ENCODE assay signal across 22 cellular contexts in the genomic region with DNA sequence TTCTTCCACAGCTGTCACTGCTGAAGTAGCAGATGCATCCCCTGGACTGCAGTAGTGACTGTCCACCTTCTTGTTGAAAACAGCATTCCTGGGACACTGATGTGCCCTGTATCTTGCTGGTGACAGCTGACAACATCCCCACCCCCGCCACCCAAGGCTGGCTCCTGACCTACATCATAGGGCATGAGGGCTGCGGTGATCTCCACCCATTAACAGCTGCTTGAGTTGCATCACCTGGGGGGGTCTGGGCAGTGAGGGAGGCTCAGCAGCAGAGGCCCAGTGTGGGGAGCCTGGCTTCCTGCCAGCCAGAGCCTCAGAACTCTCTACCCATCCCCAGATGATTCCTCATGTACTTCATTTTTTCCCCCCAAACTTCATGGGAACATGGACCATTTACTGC. TPM values are rescaled to one million over a fixed set of nuclear protein-coding genes. Genes with fewer than 3 reads are reported as not detected.
DNase-seq lines count a peak whose midpoint lies in the region; ATAC-seq, FAIRE-seq and TF ChIP-seq lines count a peak whose summit lies in the region.
"Had no signal": no experiment of that assay in that cellular context is flagged by ENCODE, and none has a peak within 500 bp of the region (broad histone marks: within the 10 kb centered on the region; RNA-seq: fewer than 3 reads in every experiment).

No MANE protein-coding gene starts in this region.

- H2BK120ac ChIP-seq in H1 (replicated peaks; ENCODE audit: low read depth, low read length): no peak overlapping the region

- H3K4me3 ChIP-seq in H1 (ENCODE audit: extremely low read depth in 1 of 4, insufficient read depth in 2 of 4, low read depth in 3 of 4, low read length in 4 of 4) (no peak overlapping the region), psoas muscle (no peak overlapping the region)
- H3K4me3 ChIP-seq: BLaER1 treated with 17β-estradiol and CSF1 and Interleukin-3, amounts not matched to agents 10 nM and 100 nM; GM23248; prostate gland; spleen; thyroid gland had no signal

- H3K9ac ChIP-seq in H1 (replicated peaks in 1 of 4; ENCODE audit: extremely low read depth in 1 of 4, low read depth in 3 of 4, low read length in 3 of 4): no peak overlapping the region
- H3K9ac ChIP-seq: BLaER1 treated with 17β-estradiol and CSF1 and Interleukin-3, amounts not matched to agents 10 nM and 100 nM; GM23248; SK-N-SH had no signal

- no peak overlapping the region for H2BK5ac ChIP-seq in H1 (ENCODE audit: low read depth, low read length)

- H3K79me1 ChIP-seq in H1 (ENCODE audit: low read depth, low read length): no peaks in the 10 kb centered on the region

- POLR2A ChIA-PET in H1 (lab: Charles Lee; ENCODE audit: partially characterized antibody): interaction anchor here (0.7 kb wide), 1 partner anchor 29 kb away, joined by 3 read pairs; no protein-coding TSS in a partner anchor

- H2AFZ ChIP-seq in H1 (ENCODE audit: low read length): no peak overlapping the region
- H2AFZ ChIP-seq: GM23248 had no signal

- TF ChIP-seq CTCF in H1 (IDR thresholded peaks at IDR 0.05; ENCODE audit: control extremely low read depth in 1 of 3, insufficient read depth in 1 of 3, low read depth in 1 of 3, low read length in 3 of 3) (no peak), psoas muscle (IDR thresholded peaks at IDR 0.05) (no peak)

- peaks cover 13% of the 10 kb centered on the region for H3K23me2 ChIP-seq in H1 (ENCODE audit: low read depth, low read length)

- no peak overlapping the region for H2BK15ac ChIP-seq in H1 (ENCODE audit: low read length)

- H4K8ac ChIP-seq in H1 (ENCODE audit: extremely low read depth, insufficient read depth, low read length): no peak overlapping the region

- no peak overlapping the region for H2BK12ac ChIP-seq in H1 (ENCODE audit: low read depth, low read length)

- H3K4me2 ChIP-seq in H1 (ENCODE audit: insufficient read depth in 1 of 2, low read depth in 2 of 2, low read length in 2 of 2): no peak overlapping the region
- H3K4me2 ChIP-seq: BLaER1 treated with 17β-estradiol and CSF1 and Interleukin-3, amounts not matched to agents 10 nM and 100 nM; SK-N-SH had no signal

- no peak overlapping the region for H3K4ac ChIP-seq in H1 (replicated peaks; ENCODE audit: insufficient read length, low read depth, low read length)

- H3K23ac ChIP-seq in H1 (ENCODE audit: insufficient read length): no peak overlapping the region

- peaks cover 0 to 3% of the 10 kb centered on the region in 2 experiments for H4K20me1 ChIP-seq in H1 (replicated peaks in 1 of 2; ENCODE audit: control insufficient read depth in 1 of 2, insufficient read depth in 2 of 2, low read length in 2 of 2)
- H4K20me1 ChIP-seq: BLaER1 treated with 17β-estradiol and CSF1 and Interleukin-3, amounts not matched to agents 10 nM and 100 nM had no signal

- no peak overlapping the region for H4K91ac ChIP-seq in H1 (replicated peaks; ENCODE audit: insufficient read length, low read length)

- no peak for TF ChIP-seq POLR2A in H1 (IDR thresholded peaks at IDR 0.05; ENCODE audit: control extremely low read depth in 1 of 2, low read depth in 2 of 2, low read length in 2 of 2)

- H3K14ac ChIP-seq in H1 (ENCODE audit: insufficient read length): no peak overlapping the region

- no peak for FAIRE-seq in H1 (lab: Jason Lieb, UNC)
- FAIRE-seq: kidney had no signal

- H4K5ac ChIP-seq in H1 (ENCODE audit: insufficient read length, low read depth, low read length): no peak overlapping the region

- H3K9me3 ChIP-seq in H1 (ENCODE audit: insufficient read depth in 2 of 2, low read depth in 1 of 2, low read length in 1 of 2) (no peaks in the 10 kb centered on the region), psoas muscle (no peaks in the 10 kb centered on the region)
- H3K9me3 ChIP-seq: prostate gland, SK-N-SH, spleen, thyroid gland had no signal

- no peak overlapping the region for H3K56ac ChIP-seq in H1 (replicated peaks; ENCODE audit: insufficient read length, low read depth, low read length)

- H3K36me3 ChIP-seq in H1 (ENCODE audit: control insufficient read depth in 2 of 4, insufficient read depth in 4 of 4, low read length in 3 of 4) (no peaks in the 10 kb centered on the region; a peak in 1 of 8 replicates), psoas muscle (ENCODE audit: insufficient read depth in 1 of 2, low read depth in 1 of 2) (no peaks in the 10 kb centered on the region)
- H3K36me3 ChIP-seq: BLaER1 treated with 17β-estradiol and CSF1 and Interleukin-3, amounts not matched to agents 10 nM and 100 nM; prostate gland; spleen; thyroid gland had no signal

- ATAC-seq in psoas muscle: peak in 1 of 4 donors; percentile 36
- ATAC-seq in HG03139 (IDR thresholded peaks at IDR 0.05; ENCODE audit: unreplicated experiment): no peak
- ATAC-seq in HG03175 (IDR thresholded peaks at IDR 0.05; ENCODE audit: unreplicated experiment): no peak
- ATAC-seq: foreskin keratinocyte had no signal

- TF ChIP-seq RAD21 in H1 (IDR thresholded peaks at IDR 0.05 in 1 of 2, conservative IDR thresholded peaks at IDR 0.05 in 1 of 2; ENCODE audit: low read depth in 2 of 2, low read length in 2 of 2): no peak

- no peak for TF ChIP-seq EP300 in H1 (IDR thresholded peaks at IDR 0.05; ENCODE audit: borderline replicate concordance in 1 of 2, low read depth in 2 of 2, low read length in 2 of 2)

- H2AK5ac ChIP-seq in H1 (ENCODE audit: low read depth, low read length): no peak overlapping the region

- intact Hi-C loops in psoas muscle (cut with DNase I): no loop called here

- no peaks in the 10 kb centered on the region for H3K79me2 ChIP-seq in H1 (ENCODE audit: control insufficient read depth in 1 of 2, insufficient read depth in 2 of 2, low read length in 2 of 2)

- H3K27ac ChIP-seq in H1 (ENCODE audit: low read depth, low read length): no peak overlapping the region
- H3K27ac ChIP-seq in psoas muscle: no peak overlapping the region
- H3K27ac ChIP-seq: BLaER1 treated with 17β-estradiol and CSF1 and Interleukin-3, amounts not matched to agents 10 nM and 100 nM; foreskin keratinocyte; GM23248; spleen; thyroid gland had no signal

- H3K27me3 ChIP-seq in H1 (replicated peaks in 1 of 4; ENCODE audit: control insufficient read depth in 3 of 4, extremely low read depth in 1 of 4, insufficient read depth in 3 of 4, low read length in 3 of 4) (peaks cover 0 to 16% (median 10%) of the 10 kb centered on the region in 4 experiments; a peak in 5 of 7 replicates), psoas muscle (ENCODE audit: insufficient read depth in 3 of 3, low read length in 2 of 3) (peaks cover 0 to 14% (median 0%) of the 10 kb centered on the region in 3 donors)
- H3K27me3 ChIP-seq: BLaER1 treated with 17β-estradiol and CSF1 and Interleukin-3, amounts not matched to agents 10 nM and 100 nM; thyroid gland had no signal

- H2BK20ac ChIP-seq in H1 (ENCODE audit: low read length): no peak overlapping the region

- CTCF ChIA-PET in H1 (lab: Charles Lee; ENCODE audit: partially characterized antibody): interaction anchor here (1.2 kb wide), 1 partner anchor 12 kb away, joined by 3 read pairs; no protein-coding TSS in a partner anchor

- H3K4me1 ChIP-seq in H1 (replicated peaks in 1 of 4; ENCODE audit: control insufficient read depth in 3 of 4, insufficient read depth in 4 of 4, low read length in 3 of 4): peaks cover 0 to 13% (median 8%) of the 10 kb centered on the region in 4 experiments; a peak in 5 of 7 replicates
- peaks cover 19% of the 10 kb centered on the region for H3K4me1 ChIP-seq in psoas muscle
- H3K4me1 ChIP-seq: foreskin keratinocyte, prostate gland had no signal

- WGBS in H1 (ENCODE audit: extremely low coverage in 1 of 2, insufficient coverage in 1 of 2, insufficient read length in 1 of 2, insufficient replicate concordance in 2 of 2, low coverage in 1 of 2, low lambda C conversion rate in 2 of 2, missing lambda C conversion rate in 1 of 2), 2 experiments: 81% methylated on average over 2 of the region's 2 CpGs; no CpG with 5 or more reads in 1 of the 2 experiments
- 28 to 38% (median 32%) methylated on average over 2 of the region's 2 CpGs for WGBS in psoas muscle, 3 donors

- no peak overlapping the region for H3K18ac ChIP-seq in H1 (ENCODE audit: extremely low read depth, low read length)

- peak; percentile 37 for DNase-seq in NK-92 treated with Interleukin-12 subunit alpha and Interleukin-12 subunit beta, amount 100 ng/mL, for 24 hours (lab: John Stamatoyannopoulos, UW)
- DNase-seq in NK-92 (lab: John Stamatoyannopoulos, UW; ENCODE audit: unreplicated experiment) (no peak), H1 (ENCODE audit: low read depth in 1 of 2, low spot score in 2 of 2) (no peak), psoas muscle (peak; percentile 20 to 46), AML-193 (lab: John Stamatoyannopoulos, UW) (no peak), NCI-H2171 treated with DMSO at 0.1 percent for 48 hours (lab: John Stamatoyannopoulos, UW) (no peak)
- DNase-seq: activated CD4-positive, CD25-positive, alpha-beta regulatory T cell treated with anti-CD3 and anti-CD28 coated beads, Interleukin-2, amount 50 U/mL, for 72 hours; activated naive CD4-positive, alpha-beta T cell treated with anti-CD3 and anti-CD28 coated beads, Interleukin-2, amount 50 U/mL, for 16 hours; activated T-cell treated with anti-CD3 and anti-CD28 coated beads, Interleukin-2, amount 50 U/mL, for 48 hours; cortex of kidney; foreskin keratinocyte; GDM1; GM23248; kidney; NCI-H1436; SK-N-SH; spleen; thyroid gland had no signal

TF ChIP-seq in H1, 55 proteins besides CTCF, POLR2A, EP300 and RAD21:
- TF ChIP-seq RFX5 (IDR thresholded peaks at IDR 0.05; ENCODE audit: borderline replicate concordance, low read depth, low read length) (no peak), CEBPB (IDR thresholded peaks at IDR 0.05; ENCODE audit: low read depth, low read length) (0 out of 2 replicates have a peak, but pooled peaks have one; percentile 14), JUND (IDR thresholded peaks at IDR 0.05; ENCODE audit: low read length) (no peak)

RNA-seq across cellular contexts. Expression of a gene that starts 4.1 kb away (rescaled TPM):
- total RNA-seq in H1 (2021; fragmentation: NEBNext Ultra II Directional; extraction: Animal tissue kit (Norgen Biotek cat#: 25700)): 13.2 and 13.3 TPM in 2 replicates
- polyA plus RNA-seq in H1 (2011; rRNA removed) (3.2 and 5.5 TPM in 2 replicates), psoas muscle (1 to 10 TPM; 1.2 to 3.6 (median 1.7) TPM)
- 4.0 TPM for polyA plus RNA-seq in H1 (2011; cell fraction: cytosol; rRNA removed)
- polyA plus RNA-seq in H1 (2011; cell fraction: nucleus; rRNA removed): 4.1 TPM
- 5.2 to 9.6 TPM (median 7.2 TPM) in 4 replicates for polyA plus RNA-seq in H1 (2012, experiment 1 of 2)
- polyA plus RNA-seq in H1 (2012, experiment 2 of 2): 0.63 TPM
- polyA plus RNA-seq in H1 (2013, experiment 1 of 2): 5.3 TPM
- polyA plus RNA-seq in H1 (2013, experiment 2 of 2): 5.6 TPM
- 9.7 and 21.7 TPM in 2 replicates for polyA minus RNA-seq in H1 (2011; rRNA and poly(A)+ RNA removed)
- 9.1 TPM for polyA minus RNA-seq in H1 (2011; cell fraction: cytosol; rRNA and poly(A)+ RNA removed)
- 22.5 TPM for polyA minus RNA-seq in H1 (2011; cell fraction: nucleus; rRNA and poly(A)+ RNA removed)
- total RNA-seq in psoas muscle: 10 to 100 TPM in 2 of 4 donors, 1 to 10 TPM in 2; 2.0 to 79.9 (median 24.7) TPM

Comparison
In these comparisons a context has a peak if more than half of its experiments do, and no peak if none do; other contexts are left out.
1. DNase-seq: peak in NK-92 treated with Interleukin-12 subunit alpha and Interleukin-12 subunit beta, amount 100 ng/mL, for 24 hours (single experiment) and psoas muscle (2 of 2); none in NK-92 (single experiment), H1 (0 of 2), AML-193 (0 of 2) and NCI-H2171 treated with DMSO at 0.1 percent for 48 hours (single experiment).